1 cellular context compared by ENCODE assay signal in genomic region chrX:6120329-6120728, GRCh38.
TF ChIP-seq lines count a peak whose summit lies in the region.

No MANE protein-coding gene starts in this region.

TF ChIP-seq in WTC11, 78 proteins besides CTCF, POLR2A, EP300 and RAD21 (continued from another document):
- TF ChIP-seq ZBTB21 (CRISPR knock-in tag; IDR thresholded peaks at IDR 0.05; ENCODE audit: borderline replicate concordance) (no peak), TCF7 (CRISPR knock-in tag; IDR thresholded peaks at IDR 0.05; ENCODE audit: low read depth) (no peak), NR3C1 (CRISPR knock-in tag; conservative IDR thresholded peaks at IDR 0.05; ENCODE audit: low read depth) (no peak), MLX (CRISPR knock-in tag; IDR thresholded peaks at IDR 0.05) (no peak), PRDM15 (CRISPR knock-in tag; IDR thresholded peaks at IDR 0.05) (no peak), RORB (CRISPR knock-in tag; IDR thresholded peaks at IDR 0.05) (no peak), E2F4 (CRISPR knock-in tag; IDR thresholded peaks at IDR 0.05; ENCODE audit: borderline replicate concordance, low read depth) (no peak)
